Comparison of ENCODE assay signal across 10 cellular contexts in the genomic region with DNA sequence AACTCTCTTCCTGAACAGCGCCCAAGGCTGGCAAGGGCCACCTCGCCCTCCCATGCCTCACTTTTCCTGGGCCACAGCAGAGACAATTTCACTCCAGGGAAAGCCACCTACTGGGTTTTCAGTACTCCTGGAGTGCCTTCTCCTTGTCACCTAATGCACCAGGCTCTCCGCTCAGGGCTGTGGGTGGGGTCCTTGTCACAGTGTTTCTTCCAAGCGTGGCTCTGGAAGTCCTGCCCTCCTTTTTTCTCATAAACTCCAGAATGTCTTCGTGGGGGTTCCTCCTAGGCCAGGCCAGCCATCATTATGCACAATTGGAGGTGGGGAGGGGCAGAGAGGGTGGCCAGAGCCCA.
A peak's percentile ranks its signal among the peaks of the same experiment; 100 is the strongest.
DNase-seq lines count a peak whose midpoint lies in the region; FAIRE-seq and TF ChIP-seq lines count a peak whose summit lies in the region.
"Had no signal": no experiment of that assay in that cellular context is flagged by ENCODE, and none has a peak within 500 bp of the region (broad histone marks: within the 10 kb centered on the region; RNA-seq: fewer than 3 reads in every experiment).

No MANE protein-coding gene starts in this region.

- no peak overlapping the region for H3K4me3 ChIP-seq in HEK293 (ENCODE audit: low read depth, low read length)
- no peak overlapping the region for H3K4me3 ChIP-seq in kidney (ENCODE audit: low read length in 2 of 2)
- no peak overlapping the region for H3K4me3 ChIP-seq in suprapubic skin

- FAIRE-seq in kidney (lab: Jason Lieb, UNC) (no peak), frontal cortex (lab: Jason Lieb, UNC) (no peak)
- FAIRE-seq: GM19239 had no signal

- TF ChIP-seq CTCF in HEK293 (tag by site-specific recombination; IDR thresholded peaks at IDR 0.05), result no peak
- TF ChIP-seq CTCF in kidney (IDR thresholded peaks at IDR 0.05; ENCODE audit: borderline replicate concordance, extremely low read depth, insufficient read depth), result no peak
- no peak for TF ChIP-seq CTCF in suprapubic skin (IDR thresholded peaks at IDR 0.05)

- H3K27me3 ChIP-seq in suprapubic skin, result peaks cover 12% of the 10 kb centered on the region

- DNase-seq in D341Med (ENCODE audit: low spot score) (peak; percentile 10), kidney (peak; percentile 21), suprapubic skin (ENCODE audit: low spot score in 2 of 2) (peak; percentile 32 to 35), A172 (ENCODE audit: low spot score) (no peak), frontal cortex (ENCODE audit: low spot score in 2 of 2) (no peak)
- DNase-seq: Caco-2, DMS53, GF-D8 had no signal

- no peak for TF ChIP-seq EP300 in suprapubic skin (IDR thresholded peaks at IDR 0.05)

- 77% methylated on average over 5 of the region's 5 CpGs for WGBS in suprapubic skin

- H3K36me3 ChIP-seq in HEK293 (ENCODE audit: control insufficient read depth in 2 of 2, insufficient read depth in 1 of 2, low read length in 2 of 2) (no peaks in the 10 kb centered on the region), kidney (ENCODE audit: control insufficient read depth in 1 of 2, insufficient read depth in 2 of 2, low read length in 2 of 2) (no peaks in the 10 kb centered on the region), suprapubic skin (no peaks in the 10 kb centered on the region)

- H3K27ac ChIP-seq in HEK293 (ENCODE audit: extremely low read depth, low read depth, low read length), result no peak overlapping the region
- H3K27ac ChIP-seq in kidney (ENCODE audit: low read depth in 2 of 2, low read length in 2 of 2), result no peak overlapping the region
- H3K27ac ChIP-seq in suprapubic skin, result no peak overlapping the region

- CTCF ChIA-PET in HEK293 (lab: Yijun Ruan, JAX), result interaction anchor here (1.1 kb wide), 1 partner anchor 465 kb away, joined by 3 read pairs; no protein-coding TSS in a partner anchor

- H3K9me3 ChIP-seq in HEK293 (ENCODE audit: control insufficient read depth, insufficient read depth, low read depth, low read length) (no peaks in the 10 kb centered on the region), kidney (ENCODE audit: control insufficient read depth in 1 of 2, low read length in 2 of 2) (no peaks in the 10 kb centered on the region), suprapubic skin (no peaks in the 10 kb centered on the region)
- H3K9me3 ChIP-seq: Caco-2 had no signal

- no peak for TF ChIP-seq POLR2A in suprapubic skin (IDR thresholded peaks at IDR 0.05)

- H3K9ac ChIP-seq in kidney (ENCODE audit: low read length in 2 of 2), result no peak overlapping the region

- intact Hi-C loops in kidney (cut with DNase I), result no loop called here

- no peaks in the 10 kb centered on the region for H3K4me1 ChIP-seq in HEK293 (ENCODE audit: control insufficient read depth, insufficient read depth, low read length)
- H3K4me1 ChIP-seq in kidney (ENCODE audit: control insufficient read depth in 1 of 2, insufficient read depth in 1 of 2, low read depth in 1 of 2, low read length in 2 of 2), result no peaks in the 10 kb centered on the region
- H3K4me1 ChIP-seq in suprapubic skin, result no peaks in the 10 kb centered on the region
- H3K4me1 ChIP-seq: Caco-2 had no signal

- POLR2A ChIA-PET in HEK293 (lab: Yijun Ruan, JAX), result no interaction called here

TF ChIP-seq in HEK293, 187 proteins besides CTCF, POLR2A, EP300 and RAD21:
- no peak for TF ChIP-seq ZNF501 (tag by site-specific recombination; IDR thresholded peaks at IDR 0.05)
- TF ChIP-seq, protein P1, sequence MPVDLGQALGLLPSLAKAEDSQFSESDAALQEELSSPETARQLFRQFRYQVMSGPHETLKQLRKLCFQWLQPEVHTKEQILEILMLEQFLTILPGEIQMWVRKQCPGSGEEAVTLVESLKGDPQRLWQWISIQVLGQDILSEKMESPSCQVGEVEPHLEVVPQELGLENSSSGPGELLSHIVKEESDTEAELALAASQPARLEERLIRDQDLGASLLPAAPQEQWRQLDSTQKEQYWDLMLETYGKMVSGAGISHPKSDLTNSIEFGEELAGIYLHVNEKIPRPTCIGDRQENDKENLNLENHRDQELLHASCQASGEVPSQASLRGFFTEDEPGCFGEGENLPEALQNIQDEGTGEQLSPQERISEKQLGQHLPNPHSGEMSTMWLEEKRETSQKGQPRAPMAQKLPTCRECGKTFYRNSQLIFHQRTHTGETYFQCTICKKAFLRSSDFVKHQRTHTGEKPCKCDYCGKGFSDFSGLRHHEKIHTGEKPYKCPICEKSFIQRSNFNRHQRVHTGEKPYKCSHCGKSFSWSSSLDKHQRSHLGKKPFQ (tag by site-specific recombination; IDR thresholded peaks at IDR 0.05), result no peak
- no peak for TF ChIP-seq ZFP69B (tag by site-specific recombination; IDR thresholded peaks at IDR 0.05)
- TF ChIP-seq, protein P2, sequence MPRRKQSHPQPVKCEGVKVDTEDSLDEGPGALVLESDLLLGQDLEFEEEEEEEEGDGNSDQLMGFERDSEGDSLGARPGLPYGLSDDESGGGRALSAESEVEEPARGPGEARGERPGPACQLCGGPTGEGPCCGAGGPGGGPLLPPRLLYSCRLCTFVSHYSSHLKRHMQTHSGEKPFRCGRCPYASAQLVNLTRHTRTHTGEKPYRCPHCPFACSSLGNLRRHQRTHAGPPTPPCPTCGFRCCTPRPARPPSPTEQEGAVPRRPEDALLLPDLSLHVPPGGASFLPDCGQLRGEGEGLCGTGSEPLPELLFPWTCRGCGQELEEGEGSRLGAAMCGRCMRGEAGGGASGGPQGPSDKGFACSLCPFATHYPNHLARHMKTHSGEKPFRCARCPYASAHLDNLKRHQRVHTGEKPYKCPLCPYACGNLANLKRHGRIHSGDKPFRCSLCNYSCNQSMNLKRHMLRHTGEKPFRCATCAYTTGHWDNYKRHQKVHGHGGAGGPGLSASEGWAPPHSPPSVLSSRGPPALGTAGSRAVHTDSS (tag by site-specific recombination; IDR thresholded peaks at IDR 0.05), result no peak
- no peak for TF ChIP-seq ZNF837 (tag by site-specific recombination; IDR thresholded peaks at IDR 0.05)
- TF ChIP-seq GLIS1 (tag by site-specific recombination; IDR thresholded peaks at IDR 0.05), result peak; percentile 95
- no peak for TF ChIP-seq ZNF404 (tag by site-specific recombination; IDR thresholded peaks at IDR 0.05)
- peak; percentile 73; the same call in 1 of the 2 replicates for TF ChIP-seq ZIC2 (tag by site-specific recombination; IDR thresholded peaks at IDR 0.05)
- TF ChIP-seq, protein P3, sequence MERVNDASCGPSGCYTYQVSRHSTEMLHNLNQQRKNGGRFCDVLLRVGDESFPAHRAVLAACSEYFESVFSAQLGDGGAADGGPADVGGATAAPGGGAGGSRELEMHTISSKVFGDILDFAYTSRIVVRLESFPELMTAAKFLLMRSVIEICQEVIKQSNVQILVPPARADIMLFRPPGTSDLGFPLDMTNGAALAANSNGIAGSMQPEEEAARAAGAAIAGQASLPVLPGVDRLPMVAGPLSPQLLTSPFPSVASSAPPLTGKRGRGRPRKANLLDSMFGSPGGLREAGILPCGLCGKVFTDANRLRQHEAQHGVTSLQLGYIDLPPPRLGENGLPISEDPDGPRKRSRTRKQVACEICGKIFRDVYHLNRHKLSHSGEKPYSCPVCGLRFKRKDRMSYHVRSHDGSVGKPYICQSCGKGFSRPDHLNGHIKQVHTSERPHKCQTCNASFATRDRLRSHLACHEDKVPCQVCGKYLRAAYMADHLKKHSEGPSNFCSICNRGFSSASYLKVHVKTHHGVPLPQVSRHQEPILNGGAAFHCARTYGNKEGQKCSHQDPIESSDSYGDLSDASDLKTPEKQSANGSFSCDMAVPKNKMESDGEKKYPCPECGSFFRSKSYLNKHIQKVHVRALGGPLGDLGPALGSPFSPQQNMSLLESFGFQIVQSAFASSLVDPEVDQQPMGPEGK (tag by site-specific recombination; IDR thresholded peaks at IDR 0.05), result no peak
- TF ChIP-seq, protein P4, sequence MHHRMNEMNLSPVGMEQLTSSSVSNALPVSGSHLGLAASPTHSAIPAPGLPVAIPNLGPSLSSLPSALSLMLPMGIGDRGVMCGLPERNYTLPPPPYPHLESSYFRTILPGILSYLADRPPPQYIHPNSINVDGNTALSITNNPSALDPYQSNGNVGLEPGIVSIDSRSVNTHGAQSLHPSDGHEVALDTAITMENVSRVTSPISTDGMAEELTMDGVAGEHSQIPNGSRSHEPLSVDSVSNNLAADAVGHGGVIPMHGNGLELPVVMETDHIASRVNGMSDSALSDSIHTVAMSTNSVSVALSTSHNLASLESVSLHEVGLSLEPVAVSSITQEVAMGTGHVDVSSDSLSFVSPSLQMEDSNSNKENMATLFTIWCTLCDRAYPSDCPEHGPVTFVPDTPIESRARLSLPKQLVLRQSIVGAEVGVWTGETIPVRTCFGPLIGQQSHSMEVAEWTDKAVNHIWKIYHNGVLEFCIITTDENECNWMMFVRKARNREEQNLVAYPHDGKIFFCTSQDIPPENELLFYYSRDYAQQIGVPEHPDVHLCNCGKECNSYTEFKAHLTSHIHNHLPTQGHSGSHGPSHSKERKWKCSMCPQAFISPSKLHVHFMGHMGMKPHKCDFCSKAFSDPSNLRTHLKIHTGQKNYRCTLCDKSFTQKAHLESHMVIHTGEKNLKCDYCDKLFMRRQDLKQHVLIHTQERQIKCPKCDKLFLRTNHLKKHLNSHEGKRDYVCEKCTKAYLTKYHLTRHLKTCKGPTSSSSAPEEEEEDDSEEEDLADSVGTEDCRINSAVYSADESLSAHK (tag by site-specific recombination; IDR thresholded peaks at IDR 0.05), result no peak
- TF ChIP-seq ZNF24 (tag by site-specific recombination; IDR thresholded peaks at IDR 0.05), result no peak
- TF ChIP-seq, protein P5, sequence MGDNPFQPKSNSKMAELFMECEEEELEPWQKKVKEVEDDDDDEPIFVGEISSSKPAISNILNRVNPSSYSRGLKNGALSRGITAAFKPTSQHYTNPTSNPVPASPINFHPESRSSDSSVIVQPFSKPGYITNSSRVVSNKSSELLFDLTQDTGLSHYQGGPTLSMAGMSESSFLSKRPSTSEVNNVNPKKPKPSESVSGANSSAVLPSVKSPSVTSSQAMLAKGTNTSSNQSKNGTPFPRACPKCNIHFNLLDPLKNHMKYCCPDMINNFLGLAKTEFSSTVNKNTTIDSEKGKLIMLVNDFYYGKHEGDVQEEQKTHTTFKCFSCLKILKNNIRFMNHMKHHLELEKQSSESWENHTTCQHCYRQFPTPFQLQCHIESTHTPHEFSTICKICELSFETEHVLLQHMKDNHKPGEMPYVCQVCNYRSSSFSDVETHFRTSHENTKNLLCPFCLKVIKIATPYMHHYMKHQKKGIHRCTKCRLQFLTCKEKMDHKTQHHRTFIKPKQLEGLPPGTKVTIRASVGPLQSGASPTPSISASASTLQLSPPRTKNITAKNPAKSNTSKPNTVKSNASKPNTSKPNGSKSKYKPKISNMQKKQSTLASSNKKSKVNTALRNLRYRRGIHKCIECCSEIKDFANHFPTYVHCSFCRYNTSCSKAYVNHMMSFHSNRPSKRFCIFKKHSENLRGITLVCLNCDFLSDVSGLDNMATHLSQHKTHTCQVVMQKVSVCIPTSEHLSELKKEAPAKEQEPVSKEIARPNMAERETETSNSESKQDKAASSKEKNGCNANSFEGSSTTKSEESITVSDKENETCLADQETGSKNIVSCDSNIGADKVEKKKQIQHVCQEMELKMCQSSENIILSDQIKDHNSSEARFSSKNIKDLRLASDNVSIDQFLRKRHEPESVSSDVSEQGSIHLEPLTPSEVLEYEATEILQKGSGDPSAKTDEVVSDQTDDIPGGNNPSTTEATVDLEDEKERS (tag by site-specific recombination; IDR thresholded peaks at IDR 0.05), result no peak

Comparison
In these comparisons a context has a peak if more than half of its experiments do, and no peak if none do; other contexts are left out.
1. DNase-seq: peak in D341Med (single experiment), kidney (single experiment) and suprapubic skin (2 of 2); none in A172 (single experiment) and frontal cortex (0 of 2).